8 cellular contexts compared by ENCODE assay signal in genomic region chr3:48662753-48663488, GRCh38. TPM values are rescaled to one million over a fixed set of nuclear protein-coding genes. Genes with fewer than 3 reads are reported as not detected.
DNase-seq lines count a peak whose midpoint lies in the region; ATAC-seq and TF ChIP-seq lines count a peak whose summit lies in the region.

A gene with protein sequence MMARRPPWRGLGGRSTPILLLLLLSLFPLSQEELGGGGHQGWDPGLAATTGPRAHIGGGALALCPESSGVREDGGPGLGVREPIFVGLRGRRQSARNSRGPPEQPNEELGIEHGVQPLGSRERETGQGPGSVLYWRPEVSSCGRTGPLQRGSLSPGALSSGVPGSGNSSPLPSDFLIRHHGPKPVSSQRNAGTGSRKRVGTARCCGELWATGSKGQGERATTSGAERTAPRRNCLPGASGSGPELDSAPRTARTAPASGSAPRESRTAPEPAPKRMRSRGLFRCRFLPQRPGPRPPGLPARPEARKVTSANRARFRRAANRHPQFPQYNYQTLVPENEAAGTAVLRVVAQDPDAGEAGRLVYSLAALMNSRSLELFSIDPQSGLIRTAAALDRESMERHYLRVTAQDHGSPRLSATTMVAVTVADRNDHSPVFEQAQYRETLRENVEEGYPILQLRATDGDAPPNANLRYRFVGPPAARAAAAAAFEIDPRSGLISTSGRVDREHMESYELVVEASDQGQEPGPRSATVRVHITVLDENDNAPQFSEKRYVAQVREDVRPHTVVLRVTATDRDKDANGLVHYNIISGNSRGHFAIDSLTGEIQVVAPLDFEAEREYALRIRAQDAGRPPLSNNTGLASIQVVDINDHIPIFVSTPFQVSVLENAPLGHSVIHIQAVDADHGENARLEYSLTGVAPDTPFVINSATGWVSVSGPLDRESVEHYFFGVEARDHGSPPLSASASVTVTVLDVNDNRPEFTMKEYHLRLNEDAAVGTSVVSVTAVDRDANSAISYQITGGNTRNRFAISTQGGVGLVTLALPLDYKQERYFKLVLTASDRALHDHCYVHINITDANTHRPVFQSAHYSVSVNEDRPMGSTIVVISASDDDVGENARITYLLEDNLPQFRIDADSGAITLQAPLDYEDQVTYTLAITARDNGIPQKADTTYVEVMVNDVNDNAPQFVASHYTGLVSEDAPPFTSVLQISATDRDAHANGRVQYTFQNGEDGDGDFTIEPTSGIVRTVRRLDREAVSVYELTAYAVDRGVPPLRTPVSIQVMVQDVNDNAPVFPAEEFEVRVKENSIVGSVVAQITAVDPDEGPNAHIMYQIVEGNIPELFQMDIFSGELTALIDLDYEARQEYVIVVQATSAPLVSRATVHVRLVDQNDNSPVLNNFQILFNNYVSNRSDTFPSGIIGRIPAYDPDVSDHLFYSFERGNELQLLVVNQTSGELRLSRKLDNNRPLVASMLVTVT (N-terminal part only) (minus strand): TSS chr3:48662886. CDS start chr3:48662634, 252 bp downstream.

- peak in 6 of 7 experiments; percentile 14 to 57 (median 33) for DNase-seq in CD8-positive, alpha-beta T cell
- DNase-seq in HUDEP-2 (lab: John Stamatoyannopoulos, UW; ENCODE audit: unreplicated experiment in 76 of 76) (peak in 74 of 76 experiments; percentile 47 to 92 (median 82)), Panc1 (ENCODE audit: low read depth, low spot score) (no peak), germinal center (ENCODE audit: low spot score) (peak; percentile 62), transverse colon (peak; percentile 77)
- DNase-seq in activated naive CD4-positive, alpha-beta T cell treated with anti-CD3 and anti-CD28 coated beads, Interleukin-2, amount 10 ng/mL, durations not matched to agents 7 days and 5 days = peak; percentile 70

- H3K27me3 Mint-ChIP-seq in CD8-positive, alpha-beta T cell (ENCODE audit: low read depth) = peaks cover 23% of the 10 kb centered on the region
- H3K27me3 Mint-ChIP-seq in activated naive CD4-positive, alpha-beta T cell treated with anti-CD3 and anti-CD28 coated beads, Interleukin-2, amount 10 ng/mL, durations not matched to agents 7 days and 5 days = peaks cover 62% of the 10 kb centered on the region

- TF ChIP-seq CTCF in CD8-positive, alpha-beta T cell (IDR thresholded peaks at IDR 0.05) = no peak
- no peak for TF ChIP-seq CTCF in Panc1 (IDR thresholded peaks at IDR 0.05)
- no peak for TF ChIP-seq CTCF in transverse colon (IDR thresholded peaks at IDR 0.05)

- no peaks in the 10 kb centered on the region for H3K9me3 Mint-ChIP-seq in CD8-positive, alpha-beta T cell
- H3K9me3 Mint-ChIP-seq in activated naive CD4-positive, alpha-beta T cell treated with anti-CD3 and anti-CD28 coated beads, Interleukin-2, amount 10 ng/mL, durations not matched to agents 7 days and 5 days = no peaks in the 10 kb centered on the region

- H3K27ac ChIP-seq in CD8-positive, alpha-beta T cell (ENCODE audit: low read depth, low read length) = peak within 1 kb of the TSS; percentile 30
- peak within 1 kb of the TSS; percentile 88 for H3K27ac ChIP-seq in Panc1 (ENCODE audit: low read length)
- peak within 1 kb of the TSS; percentile 69 to 82 (median 77) for H3K27ac ChIP-seq in transverse colon

- intact Hi-C loops in CD8-positive, alpha-beta T cell (cut with DNase I, micrococcal nuclease) = no loop called here
- intact Hi-C loops in Panc1 (cut with micrococcal nuclease; ENCODE audit: unreplicated experiment) = no loop called here
- intact Hi-C loops in transverse colon (cut with DNase I; ENCODE audit: low total_unique reads) = no loop called here

- no peaks in the 10 kb centered on the region for H3K36me3 Mint-ChIP-seq in CD8-positive, alpha-beta T cell
- peaks cover 6% of the 10 kb centered on the region for H3K36me3 Mint-ChIP-seq in activated naive CD4-positive, alpha-beta T cell treated with anti-CD3 and anti-CD28 coated beads, Interleukin-2, amount 10 ng/mL, durations not matched to agents 7 days and 5 days

- H3K4me1 ChIP-seq in CD8-positive, alpha-beta T cell (ENCODE audit: insufficient read depth, low read length) = peaks cover 30% of the 10 kb centered on the region
- H3K4me1 ChIP-seq in Panc1 (ENCODE audit: control insufficient read depth, insufficient read depth, low read length) = no peaks in the 10 kb centered on the region
- peaks cover 3% of the 10 kb centered on the region for H3K4me1 ChIP-seq in neuron (ENCODE audit: insufficient read depth, low read length)
- peaks cover 6 to 26% (median 18%) of the 10 kb centered on the region in 4 donors for H3K4me1 ChIP-seq in transverse colon

- CTCF ChIA-PET in CD8-positive, alpha-beta T cell (lab: Charles Lee) = interaction anchor here (0.6 to 1.8 kb wide), 5 partner anchors 9 to 53 kb away, joined by 3 to 4 read pairs (median 3); partner anchors contain the start of gene NCKIPSD
- CTCF ChIA-PET in Panc1 (lab: Charles Lee) = no interaction called here
- CTCF ChIA-PET in activated naive CD4-positive, alpha-beta T cell treated with anti-CD3 and anti-CD28 coated beads, Interleukin-2, amount 10 ng/mL, durations not matched to agents 7 days and 5 days (lab: Charles Lee) = interaction anchor here (0.9 to 2.4 kb wide), 3 partner anchors 23 to 104 kb away, joined by 4 to 9 read pairs (median 8); partner anchors contain the start of genes NCKIPSD and SLC26A6

- peaks cover 9% of the 10 kb centered on the region for H3K4me1 Mint-ChIP-seq in CD8-positive, alpha-beta T cell (ENCODE audit: low read depth)
- H3K4me1 Mint-ChIP-seq in activated naive CD4-positive, alpha-beta T cell treated with anti-CD3 and anti-CD28 coated beads, Interleukin-2, amount 10 ng/mL, durations not matched to agents 7 days and 5 days = peaks cover 21% of the 10 kb centered on the region

- TSS peak; percentile 88 for BruUV-seq in Panc1 (replicated peaks; lab: Mats Ljungman, UMichigan)

- H3K4me3 ChIP-seq in CD8-positive, alpha-beta T cell (ENCODE audit: low read depth, low read length) = peak within 1 kb of the TSS; percentile 61
- H3K4me3 ChIP-seq in Panc1 (ENCODE audit: low read depth in 2 of 2, low read length in 2 of 2) (peak within 1 kb of the TSS; percentile 52 to 61), neuron (ENCODE audit: low read length) (peak within 1 kb of the TSS; percentile 63), transverse colon (peak within 1 kb of the TSS; percentile 8 to 52 (median 37))

- 2 to 4% methylated on average over 7 to 45 of the region's 52 CpGs for WGBS in transverse colon (ENCODE audit: low coverage in 1 of 2), 2 donors

- peak; percentile 24 for TF ChIP-seq POLR2A in transverse colon (IDR thresholded peaks at IDR 0.05)

- peaks cover 14% of the 10 kb centered on the region for H3K27me3 ChIP-seq in CD8-positive, alpha-beta T cell (ENCODE audit: insufficient read depth, low read length)
- H3K27me3 ChIP-seq in Panc1 (ENCODE audit: control insufficient read depth, insufficient read depth, low read length) = no peaks in the 10 kb centered on the region
- no peaks in the 10 kb centered on the region for H3K27me3 ChIP-seq in neuron (ENCODE audit: insufficient read depth, low read length)
- H3K27me3 ChIP-seq in transverse colon = peaks cover 28% of the 10 kb centered on the region

- H3K27ac Mint-ChIP-seq in CD8-positive, alpha-beta T cell = no peak within 1 kb of the TSS
- H3K27ac Mint-ChIP-seq in activated naive CD4-positive, alpha-beta T cell treated with anti-CD3 and anti-CD28 coated beads, Interleukin-2, amount 10 ng/mL, durations not matched to agents 7 days and 5 days = peak within 1 kb of the TSS; percentile 78

- in situ Hi-C loops in Panc1 (cut with HindIII; ENCODE audit: low pct_unique_long_range_greater_than_20kb, low sequenced_read_pairs) = no loop called here
- in situ Hi-C loops in transverse colon (cut with MboI; ENCODE audit: low pct_ligation_motif_present in 1 of 4, low pct_unique_long_range_greater_than_20kb in 1 of 4, low sequenced_read_pairs in 3 of 4) = no loop called here

- peak; percentile 27 for ATAC-seq in CD8-positive, alpha-beta T cell
- ATAC-seq in Panc1 (peak; percentile 24), GM19463 (IDR thresholded peaks at IDR 0.05; ENCODE audit: unreplicated experiment) (no peak)

- H3K36me3 ChIP-seq in CD8-positive, alpha-beta T cell (ENCODE audit: insufficient read depth, low read length) = no peaks in the 10 kb centered on the region
- H3K36me3 ChIP-seq in Panc1 (ENCODE audit: control insufficient read depth, insufficient read depth, low read length) (no peaks in the 10 kb centered on the region), neuron (ENCODE audit: insufficient read depth, low read length) (peaks cover 36% of the 10 kb centered on the region), transverse colon (no peaks in the 10 kb centered on the region)

- POLR2A ChIA-PET in CD8-positive, alpha-beta T cell (lab: Charles Lee) = interaction anchor here (1.0 kb wide), 1 partner anchor 362 kb away, joined by 3 read pairs; no protein-coding TSS in a partner anchor
- POLR2A ChIA-PET in Panc1 (lab: Charles Lee) = no interaction called here

- no peaks in the 10 kb centered on the region for H3K9me3 ChIP-seq in CD8-positive, alpha-beta T cell (ENCODE audit: low read length)
- H3K9me3 ChIP-seq in Panc1 (ENCODE audit: control insufficient read depth, insufficient read depth, low read depth, low read length) (no peaks in the 10 kb centered on the region), neuron (ENCODE audit: low read length) (peaks cover 29% of the 10 kb centered on the region), transverse colon (no peaks in the 10 kb centered on the region)

- H2AFZ ChIP-seq in neuron (ENCODE audit: low read depth, low read length) = peak within 1 kb of the TSS; percentile 6

- no peak for TF ChIP-seq EP300 in transverse colon (IDR thresholded peaks at IDR 0.05; ENCODE audit: low read depth)

- peak within 1 kb of the TSS; percentile 75 for H3K4me3 Mint-ChIP-seq in CD8-positive, alpha-beta T cell
- H3K4me3 Mint-ChIP-seq in activated naive CD4-positive, alpha-beta T cell treated with anti-CD3 and anti-CD28 coated beads, Interleukin-2, amount 10 ng/mL, durations not matched to agents 7 days and 5 days = peak within 1 kb of the TSS; percentile 75

RNA-seq across cellular contexts. Expression of the gene that starts here (rescaled TPM):
- 1 to 10 TPM; 7.5 to 7.7 TPM for total RNA-seq in CD8-positive, alpha-beta T cell
- total RNA-seq in Panc1 (2021; ENCODE audit: unreplicated experiment) = 7.7 TPM
- polyA plus RNA-seq in Panc1 (2012; ENCODE audit: insufficient read length) = 10.8 TPM
- 10 to 100 TPM in 1 of 4 donors, 1 to 10 TPM in 3; 1.2 to 15.0 (median 3.9) TPM for total RNA-seq in transverse colon

Comparison
In these comparisons a context has a peak if more than half of its experiments do, and no peak if none do; other contexts are left out.
1. H3K27ac ChIP-seq: peak in every context shown above with its lines; median percentile 88 in Panc1; 77 in transverse colon; 30 in CD8-positive, alpha-beta T cell.